In the genomic region with DNA sequence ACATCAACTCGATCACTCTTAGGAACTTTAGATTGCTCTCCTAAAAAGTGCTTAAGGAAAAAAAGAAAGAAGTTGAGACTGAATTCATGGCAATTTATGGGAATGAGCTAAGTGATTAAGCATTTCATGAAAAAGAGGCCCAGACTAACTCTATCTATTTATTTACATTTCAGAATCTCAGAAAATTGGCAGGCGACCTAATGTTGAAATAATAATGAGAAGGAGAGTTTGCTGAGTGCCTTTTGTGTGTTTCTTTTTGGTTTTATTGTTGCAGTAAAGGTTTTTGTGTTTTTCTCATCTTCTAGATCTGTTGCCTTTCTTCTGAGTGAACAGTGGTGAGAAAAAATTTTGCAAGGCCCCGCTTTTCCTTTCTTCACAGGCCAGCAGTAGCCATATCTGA, we compare ENCODE assay signal across 11 cellular contexts. TPM values are rescaled to one million over a fixed set of nuclear protein-coding genes. Genes with fewer than 3 reads are reported as not detected.
DNase-seq lines count a peak whose midpoint lies in the region; ATAC-seq, FAIRE-seq and TF ChIP-seq lines count a peak whose summit lies in the region.
"Had no signal": no experiment of that assay in that cellular context is flagged by ENCODE, and none has a peak within 500 bp of the region (broad histone marks: within the 10 kb centered on the region; RNA-seq: fewer than 3 reads in every experiment).

No MANE protein-coding gene starts in this region.

- BruUV-seq in HepG2 (replicated peaks; lab: Mats Ljungman, UMichigan), result no TSS peak

- no peak for TF ChIP-seq POLR2A in right lobe of liver (IDR thresholded peaks at IDR 0.05)
- TF ChIP-seq POLR2A in HepG2 (IDR thresholded peaks at IDR 0.05; ENCODE audit: insufficient read depth in 1 of 2, low read depth in 2 of 2, low read length in 2 of 2), result no peak

- no peak overlapping the region for H3K4me2 ChIP-seq in HepG2 (ENCODE audit: low read depth, low read length)

- CTCF ChIA-PET in HepG2 (lab: Yijun Ruan, JAX; ENCODE audit: low intra/inter-chr PET ratio, low total read pairs), result no interaction called here

- peaks cover 40% of the 10 kb centered on the region for H3K79me2 ChIP-seq in HepG2 (ENCODE audit: insufficient read depth, low read length)

- POLR2A ChIA-PET in HepG2 (lab: Yijun Ruan, JAX), result no interaction called here

- no peaks in the 10 kb centered on the region for H4K20me1 ChIP-seq in HepG2 (ENCODE audit: insufficient read depth, low read length)

- no peak for FAIRE-seq in HepG2 (lab: Jason Lieb, UNC)
- FAIRE-seq: colon had no signal

- in situ Hi-C loops in HepG2 (cut with HindIII; ENCODE audit: extremely low pct_ligation_motif_present, low pct_unique_long_range_greater_than_20kb), result no loop called here
- in situ Hi-C loops in brain microvascular endothelial cell (cut with HindIII; ENCODE audit: low pct_ligation_motif_present, low sequenced_read_pairs), result loop anchor here (25.0 kb wide), 1 partner anchor 201 kb away; no protein-coding TSS in a partner anchor

- peaks cover 0 to 2% (median under 1%) of the 10 kb centered on the region in 4 donors for H3K4me1 ChIP-seq in right lobe of liver
- H3K4me1 ChIP-seq in HepG2 (ENCODE audit: insufficient read depth, low read length), result peaks cover 36% of the 10 kb centered on the region
- peaks cover 30% of the 10 kb centered on the region for H3K4me1 ChIP-seq in mucosa of stomach (ENCODE audit: control insufficient read depth, insufficient read depth, low read length)
- H3K4me1 ChIP-seq in aorta (ENCODE audit: control insufficient read depth in 1 of 2, insufficient read depth in 2 of 2, low read length in 2 of 2), result peaks cover 0 to 11% of the 10 kb centered on the region in 2 donors

- H3K36me3 ChIP-seq in right lobe of liver, result no peaks in the 10 kb centered on the region
- H3K36me3 ChIP-seq in HepG2 (replicated peaks in 1 of 2; ENCODE audit: control insufficient read depth in 1 of 2, insufficient read depth in 2 of 2, low read length in 2 of 2), result peaks cover 0 to 6% of the 10 kb centered on the region in 2 experiments; a peak in 2 of 5 replicates
- no peaks in the 10 kb centered on the region for H3K36me3 ChIP-seq in brain microvascular endothelial cell (replicated peaks)
- no peaks in the 10 kb centered on the region for H3K36me3 ChIP-seq in mucosa of stomach (ENCODE audit: control insufficient read depth, insufficient read depth, low read length)
- H3K36me3 ChIP-seq in aorta (ENCODE audit: control insufficient read depth in 1 of 2, insufficient read depth in 2 of 2, low read length in 1 of 2), result no peaks in the 10 kb centered on the region

- 68% methylated on average over 3 of the region's 3 CpGs for WGBS in right lobe of liver (ENCODE audit: insufficient coverage, low coverage, low lambda C conversion rate, missing lambda C conversion rate)
- 95% methylated on average over 3 of the region's 3 CpGs for WGBS in HepG2 (ENCODE audit: low lambda C conversion rate)
- 4 to 8% methylated on average over 3 of the region's 3 CpGs for WGBS in aorta, 2 donors

- no peaks in the 10 kb centered on the region for H3K9me3 ChIP-seq in right lobe of liver
- H3K9me3 ChIP-seq in HepG2 (ENCODE audit: low read length), result no peaks in the 10 kb centered on the region
- no peaks in the 10 kb centered on the region for H3K9me3 ChIP-seq in mucosa of stomach (ENCODE audit: control insufficient read depth, low read length)
- H3K9me3 ChIP-seq in aorta (ENCODE audit: control insufficient read depth, low read length), result no peaks in the 10 kb centered on the region

- TF ChIP-seq CTCF in right lobe of liver (IDR thresholded peaks at IDR 0.05), result no peak
- TF ChIP-seq CTCF in HepG2 (CRISPR knock-in tag; IDR thresholded peaks at IDR 0.05), result no peak
- no peak for TF ChIP-seq CTCF in brain microvascular endothelial cell (IDR thresholded peaks at IDR 0.05; ENCODE audit: low read depth, low read length, missing control alignments)

- H3K27me3 ChIP-seq in right lobe of liver (no peaks in the 10 kb centered on the region), HepG2 (ENCODE audit: control insufficient read depth in 1 of 2, insufficient read depth in 2 of 2, low read length in 2 of 2) (no peaks in the 10 kb centered on the region; a peak in 2 of 5 replicates), brain microvascular endothelial cell (replicated peaks) (no peaks in the 10 kb centered on the region), mucosa of stomach (ENCODE audit: control insufficient read depth, insufficient read depth, low read length) (no peaks in the 10 kb centered on the region), aorta (ENCODE audit: control insufficient read depth in 1 of 2, insufficient read depth in 2 of 2, low read length in 1 of 2) (no peaks in the 10 kb centered on the region)

- DNase-seq in right lobe of liver (no peak), HepG2 (ENCODE audit: low spot score) (no peak), brain microvascular endothelial cell (no peak), aorta (no peak), hippocampal formation (lab: John Stamatoyannopoulos, UW) (no peak), NCI-H187 (lab: John Stamatoyannopoulos, UW) (no peak), NCI-H2196 treated with DMSO at 0.1 percent for 48 hours (lab: John Stamatoyannopoulos, UW; ENCODE audit: unreplicated experiment) (no peak)
- DNase-seq: NCI-H2029, T1000 had no signal

- H3K4me3 ChIP-seq in right lobe of liver (no peak overlapping the region), HepG2 (replicated peaks in 1 of 3; ENCODE audit: insufficient read depth in 1 of 3, low read depth in 2 of 3, low read length in 3 of 3) (no peak overlapping the region), brain microvascular endothelial cell (ENCODE audit: low read depth, low read length) (no peak overlapping the region), mucosa of stomach (ENCODE audit: low read length) (no peak overlapping the region), aorta (ENCODE audit: low read length in 2 of 2) (peak overlapping the region in 1 of 2 donors; percentile 23)

- H3K9ac ChIP-seq in HepG2 (ENCODE audit: insufficient read depth, low read depth, low read length), result no peak overlapping the region
- peak overlapping the region; percentile 42 for H3K9ac ChIP-seq in mucosa of stomach (ENCODE audit: low read length)

- TF ChIP-seq RAD21 in HepG2 (CRISPR knock-in tag; IDR thresholded peaks at IDR 0.05), result no peak

- no peak for ATAC-seq in right lobe of liver
- no peak for ATAC-seq in HepG2
- ATAC-seq in aorta (ENCODE audit: low FRiP score), result no peak

- no peak overlapping the region for H2AFZ ChIP-seq in HepG2 (ENCODE audit: low read length)

- TF ChIP-seq EP300 in HepG2 (IDR thresholded peaks at IDR 0.05; ENCODE audit: low read depth in 2 of 2, low read length in 2 of 2) (no peak), HepG2 (CRISPR knock-in tag; IDR thresholded peaks at IDR 0.05; ENCODE audit: borderline replicate concordance) (no peak)

- intact Hi-C loops in right lobe of liver (cut with DNase I), result no loop called here
- intact Hi-C loops in HepG2 (cut with micrococcal nuclease; ENCODE audit: unreplicated experiment), result no loop called here
- intact Hi-C loops in aorta (cut with DNase I), result loop anchor here in 1 of 2 donors (5.0 kb wide), 1 partner anchor 41 kb away; no protein-coding TSS in a partner anchor

- H3K27ac ChIP-seq in right lobe of liver, result peak overlapping the region; percentile 19 to 97 (median 26)
- no peak overlapping the region for H3K27ac ChIP-seq in HepG2 (ENCODE audit: extremely low read length, insufficient read depth, low read length)
- peak overlapping the region; percentile 88 for H3K27ac ChIP-seq in brain microvascular endothelial cell
- H3K27ac ChIP-seq in aorta (ENCODE audit: low read depth in 1 of 2, low read length in 2 of 2), result peak overlapping the region; percentile 82 to 93

RNA-seq across cellular contexts. Expression of a gene that starts 3.8 kb away (rescaled TPM):
- total RNA-seq in right lobe of liver (10 to 100 TPM in 1 of 6 experiments, 1 to 10 TPM in 5; 5.9 to 11.5 (median 7.9) TPM), HepG2 (2016; rRNA removed; fragmentation: Illumina TruSeq; extraction: Trizol) (12.6 and 12.8 TPM in 2 replicates), aorta (100 to 1,000 TPM in 1 of 2 donors, 10 to 100 TPM in 1; 73.8 to 112 TPM)
- total RNA-seq in HepG2 (2016; cell fraction: cytosol; rRNA removed; fragmentation: Illumina TruSeq; extraction: Trizol; ENCODE audit: low read depth), result 6.3 and 7.7 TPM in 2 replicates
- 11.4 and 13.0 TPM in 2 replicates for total RNA-seq in HepG2 (2016; cell fraction: insoluble cytoplasmic fraction; rRNA removed; fragmentation: Illumina TruSeq; extraction: Trizol)
- 18.1 and 19.4 TPM in 2 replicates for total RNA-seq in HepG2 (2016; cell fraction: membrane; rRNA removed; fragmentation: Illumina TruSeq; extraction: Trizol)
- 6.4 and 8.1 TPM in 2 replicates for total RNA-seq in HepG2 (2016; cell fraction: nucleus; rRNA removed; fragmentation: Illumina TruSeq; extraction: Trizol)
- polyA plus RNA-seq in HepG2 (2011; rRNA removed) (10.4 and 11.5 TPM in 2 replicates), aorta (100 to 1,000 TPM in 1 of 2 donors, 10 to 100 TPM in 1; 98.7 to 104 TPM)
- polyA plus RNA-seq in HepG2 (2011; cell fraction: cytosol; rRNA removed), result 10.0 and 11.4 TPM in 2 replicates
- 11.8 and 12.9 TPM in 2 replicates for polyA plus RNA-seq in HepG2 (2011; cell fraction: nucleus; rRNA removed)
- 10.9 and 14.3 TPM in 2 replicates for polyA plus RNA-seq in HepG2 (2012)
- polyA plus RNA-seq in HepG2 (2016; cell fraction: cytosol; fragmentation: Illumina TruSeq; extraction: Trizol; ENCODE audit: low read depth), result 7.6 and 7.7 TPM in 2 replicates
- polyA plus RNA-seq in HepG2 (2016; cell fraction: insoluble cytoplasmic fraction; fragmentation: Illumina TruSeq; extraction: Trizol; ENCODE audit: low read depth), result 14.0 and 15.2 TPM in 2 replicates
- polyA plus RNA-seq in HepG2 (2016; cell fraction: membrane; fragmentation: Illumina TruSeq; extraction: Trizol; ENCODE audit: low read depth), result 16.0 and 16.9 TPM in 2 replicates
- 15.4 and 17.0 TPM in 2 replicates for polyA plus RNA-seq in HepG2 (2016; cell fraction: nucleus; fragmentation: Illumina TruSeq; extraction: Trizol; ENCODE audit: insufficient read depth, low read depth)
- polyA minus RNA-seq in HepG2 (2011; rRNA and poly(A)+ RNA removed; ENCODE audit: low replicate concordance), result 5.5 and 9.4 TPM in 2 replicates
- polyA minus RNA-seq in HepG2 (2011; cell fraction: cytosol; rRNA and poly(A)+ RNA removed), result 5.5 and 8.2 TPM in 2 replicates
- 5.2 and 6.5 TPM in 2 replicates for polyA minus RNA-seq in HepG2 (2011; cell fraction: nucleus; rRNA and poly(A)+ RNA removed)

RNA-seq across cellular contexts. Expression of a gene that starts 32.6 kb away (rescaled TPM):
- 100 to 1,000 TPM; 171 to 235 (median 194) TPM for total RNA-seq in right lobe of liver
- total RNA-seq in HepG2 (2016; rRNA removed; fragmentation: Illumina TruSeq; extraction: Trizol), result 407 and 643 TPM in 2 replicates
- 38.1 and 38.2 TPM in 2 replicates for total RNA-seq in HepG2 (2016; cell fraction: cytosol; rRNA removed; fragmentation: Illumina TruSeq; extraction: Trizol; ENCODE audit: low read depth)
- total RNA-seq in HepG2 (2016; cell fraction: insoluble cytoplasmic fraction; rRNA removed; fragmentation: Illumina TruSeq; extraction: Trizol), result 410 and 682 TPM in 2 replicates
- total RNA-seq in HepG2 (2016; cell fraction: membrane; rRNA removed; fragmentation: Illumina TruSeq; extraction: Trizol), result 107 and 113 TPM in 2 replicates
- total RNA-seq in HepG2 (2016; cell fraction: nucleus; rRNA removed; fragmentation: Illumina TruSeq; extraction: Trizol), result 156 and 165 TPM in 2 replicates
- polyA plus RNA-seq in HepG2 (2011; rRNA removed), result 422 and 565 TPM in 2 replicates
- polyA plus RNA-seq in HepG2 (2011; cell fraction: cytosol; rRNA removed), result 232 and 280 TPM in 2 replicates
- polyA plus RNA-seq in HepG2 (2011; cell fraction: nucleus; rRNA removed), result 67.2 and 84.0 TPM in 2 replicates
- polyA plus RNA-seq in HepG2 (2012), result 200 and 294 TPM in 2 replicates
- 38.1 and 38.3 TPM in 2 replicates for polyA plus RNA-seq in HepG2 (2016; cell fraction: cytosol; fragmentation: Illumina TruSeq; extraction: Trizol; ENCODE audit: low read depth)
- polyA plus RNA-seq in HepG2 (2016; cell fraction: insoluble cytoplasmic fraction; fragmentation: Illumina TruSeq; extraction: Trizol; ENCODE audit: low read depth), result 634 and 704 TPM in 2 replicates
- polyA plus RNA-seq in HepG2 (2016; cell fraction: membrane; fragmentation: Illumina TruSeq; extraction: Trizol; ENCODE audit: low read depth), result 89.6 and 90.4 TPM in 2 replicates
- polyA plus RNA-seq in HepG2 (2016; cell fraction: nucleus; fragmentation: Illumina TruSeq; extraction: Trizol; ENCODE audit: insufficient read depth, low read depth), result 227 and 242 TPM in 2 replicates
- polyA minus RNA-seq in HepG2 (2011; rRNA and poly(A)+ RNA removed; ENCODE audit: low replicate concordance), result 468 and 479 TPM in 2 replicates
- polyA minus RNA-seq in HepG2 (2011; cell fraction: cytosol; rRNA and poly(A)+ RNA removed), result 135 and 138 TPM in 2 replicates
- polyA minus RNA-seq in HepG2 (2011; cell fraction: nucleus; rRNA and poly(A)+ RNA removed), result 69.5 and 85.7 TPM in 2 replicates
- 10 to 100 TPM; 76.3 to 81.8 TPM for total RNA-seq in aorta
- polyA plus RNA-seq in aorta, result 100 to 1,000 TPM; 101 to 158 TPM

RNA-seq across cellular contexts. Expression of a gene that starts 45.7 kb away (rescaled TPM):
- total RNA-seq in right lobe of liver, result 100 to 1,000 TPM in 1 of 6 experiments, 10 to 100 TPM in 5; 16.0 to 152 (median 23.8) TPM
- total RNA-seq in HepG2 (2016; rRNA removed; fragmentation: Illumina TruSeq; extraction: Trizol), result 47.4 and 64.9 TPM in 2 replicates
- 71.2 and 73.7 TPM in 2 replicates for total RNA-seq in HepG2 (2016; cell fraction: cytosol; rRNA removed; fragmentation: Illumina TruSeq; extraction: Trizol; ENCODE audit: low read depth)
- 55.2 and 66.3 TPM in 2 replicates for total RNA-seq in HepG2 (2016; cell fraction: insoluble cytoplasmic fraction; rRNA removed; fragmentation: Illumina TruSeq; extraction: Trizol)
- 75.6 and 82.1 TPM in 2 replicates for total RNA-seq in HepG2 (2016; cell fraction: membrane; rRNA removed; fragmentation: Illumina TruSeq; extraction: Trizol)
- total RNA-seq in HepG2 (2016; cell fraction: nucleus; rRNA removed; fragmentation: Illumina TruSeq; extraction: Trizol), result 39.7 and 50.2 TPM in 2 replicates
- polyA plus RNA-seq in HepG2 (2011; rRNA removed), result 44.6 and 47.7 TPM in 2 replicates
- 31.1 and 39.7 TPM in 2 replicates for polyA plus RNA-seq in HepG2 (2011; cell fraction: cytosol; rRNA removed)
- polyA plus RNA-seq in HepG2 (2011; cell fraction: nucleus; rRNA removed), result 45.5 and 47.7 TPM in 2 replicates
- polyA plus RNA-seq in HepG2 (2012), result 32.0 and 35.6 TPM in 2 replicates
- 63.0 and 72.7 TPM in 2 replicates for polyA plus RNA-seq in HepG2 (2016; cell fraction: cytosol; fragmentation: Illumina TruSeq; extraction: Trizol; ENCODE audit: low read depth)
- polyA plus RNA-seq in HepG2 (2016; cell fraction: insoluble cytoplasmic fraction; fragmentation: Illumina TruSeq; extraction: Trizol; ENCODE audit: low read depth), result 42.6 and 43.4 TPM in 2 replicates
- polyA plus RNA-seq in HepG2 (2016; cell fraction: membrane; fragmentation: Illumina TruSeq; extraction: Trizol; ENCODE audit: low read depth), result 56.9 and 60.5 TPM in 2 replicates
- polyA plus RNA-seq in HepG2 (2016; cell fraction: nucleus; fragmentation: Illumina TruSeq; extraction: Trizol; ENCODE audit: insufficient read depth, low read depth), result 62.6 and 72.4 TPM in 2 replicates
- 25.6 and 27.5 TPM in 2 replicates for polyA minus RNA-seq in HepG2 (2011; rRNA and poly(A)+ RNA removed; ENCODE audit: low replicate concordance)
- polyA minus RNA-seq in HepG2 (2011; cell fraction: cytosol; rRNA and poly(A)+ RNA removed), result 19.2 and 19.8 TPM in 2 replicates
- 21.6 and 26.9 TPM in 2 replicates for polyA minus RNA-seq in HepG2 (2011; cell fraction: nucleus; rRNA and poly(A)+ RNA removed)
- 10 to 100 TPM; 11.6 to 13.4 TPM for total RNA-seq in aorta
- polyA plus RNA-seq in aorta, result 10 to 100 TPM; 20.7 to 49.8 TPM
